8 cellular contexts compared by ENCODE assay signal in the genomic region with DNA sequence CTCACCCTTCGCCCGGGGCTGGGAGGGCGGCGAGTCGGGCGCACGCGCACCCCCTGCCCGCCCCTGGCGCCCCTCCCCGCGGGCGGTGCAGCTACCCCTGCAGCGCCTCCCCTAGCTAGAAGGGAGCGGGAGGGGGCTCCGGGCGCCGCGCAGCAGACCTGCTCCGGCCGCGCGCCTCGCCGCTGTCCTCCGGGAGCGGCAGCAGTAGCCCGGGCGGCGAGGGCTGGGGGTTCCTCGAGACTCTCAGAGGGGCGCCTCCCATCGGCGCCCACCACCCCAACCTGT. TPM values are rescaled to one million over a fixed set of nuclear protein-coding genes. Genes with fewer than 3 reads are reported as not detected.
DNase-seq lines count a peak whose midpoint lies in the region; ATAC-seq and TF ChIP-seq lines count a peak whose summit lies in the region.

A gene with protein sequence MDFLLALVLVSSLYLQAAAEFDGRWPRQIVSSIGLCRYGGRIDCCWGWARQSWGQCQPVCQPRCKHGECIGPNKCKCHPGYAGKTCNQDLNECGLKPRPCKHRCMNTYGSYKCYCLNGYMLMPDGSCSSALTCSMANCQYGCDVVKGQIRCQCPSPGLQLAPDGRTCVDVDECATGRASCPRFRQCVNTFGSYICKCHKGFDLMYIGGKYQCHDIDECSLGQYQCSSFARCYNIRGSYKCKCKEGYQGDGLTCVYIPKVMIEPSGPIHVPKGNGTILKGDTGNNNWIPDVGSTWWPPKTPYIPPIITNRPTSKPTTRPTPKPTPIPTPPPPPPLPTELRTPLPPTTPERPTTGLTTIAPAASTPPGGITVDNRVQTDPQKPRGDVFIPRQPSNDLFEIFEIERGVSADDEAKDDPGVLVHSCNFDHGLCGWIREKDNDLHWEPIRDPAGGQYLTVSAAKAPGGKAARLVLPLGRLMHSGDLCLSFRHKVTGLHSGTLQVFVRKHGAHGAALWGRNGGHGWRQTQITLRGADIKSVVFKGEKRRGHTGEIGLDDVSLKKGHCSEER (plus strand): TSS at position 148 of the 285 bp plus-strand sequence. CDS start 182 bp downstream, outside the sequence.

- H3K4me1 ChIP-seq in stomach, result peaks cover 13 to 37% (median 23%) of the 10 kb centered on the region in 4 donors

- peaks cover 5% of the 10 kb centered on the region for H3K4me1 Mint-ChIP-seq in activated naive CD4-positive, alpha-beta T cell treated with anti-CD3 and anti-CD28 coated beads for 36 hours (ENCODE audit: low read depth)
- H3K4me1 Mint-ChIP-seq in activated naive CD4-positive, alpha-beta T cell treated with anti-CD3 and anti-CD28 coated beads, Interleukin-2, amount 10 ng/mL, durations not matched to agents 7 days and 5 days, result peaks cover 8% of the 10 kb centered on the region
- H3K4me1 Mint-ChIP-seq in activated naive CD8-positive, alpha-beta T cell treated with anti-CD3 and anti-CD28 coated beads for 36 hours, result peaks cover 3% of the 10 kb centered on the region

- peak within 1 kb of the TSS in 4 of 5 donors; percentile 7 to 69 (median 33) for H3K27ac ChIP-seq in stomach

- TF ChIP-seq POLR2A in stomach (IDR thresholded peaks at IDR 0.05), result no peak

- peaks cover 61% of the 10 kb centered on the region for H3K27me3 Mint-ChIP-seq in activated naive CD4-positive, alpha-beta T cell treated with anti-CD3 and anti-CD28 coated beads for 36 hours (ENCODE audit: low read depth)
- H3K27me3 Mint-ChIP-seq in activated naive CD4-positive, alpha-beta T cell treated with anti-CD3 and anti-CD28 coated beads, Interleukin-2, amount 10 ng/mL, durations not matched to agents 7 days and 5 days, result peaks cover 66% of the 10 kb centered on the region
- peaks cover 73% of the 10 kb centered on the region for H3K27me3 Mint-ChIP-seq in activated naive CD8-positive, alpha-beta T cell treated with anti-CD3 and anti-CD28 coated beads for 36 hours

- ATAC-seq in HG03432 (IDR thresholded peaks at IDR 0.05; ENCODE audit: unreplicated experiment), result peak; percentile 65

- intact Hi-C loops in activated naive CD4-positive, alpha-beta T cell treated with anti-CD3 and anti-CD28 coated beads for 36 hours (cut with micrococcal nuclease), result no loop called here
- intact Hi-C loops in stomach (cut with DNase I; ENCODE audit: low total_unique reads), result no loop called here

- no peaks in the 10 kb centered on the region for H3K36me3 ChIP-seq in stomach

- CTCF ChIA-PET in activated naive CD4-positive, alpha-beta T cell treated with anti-CD3 and anti-CD28 coated beads for 36 hours (lab: Charles Lee), result no interaction called here
- CTCF ChIA-PET in activated naive CD4-positive, alpha-beta T cell treated with anti-CD3 and anti-CD28 coated beads, Interleukin-2, amount 10 ng/mL, durations not matched to agents 7 days and 5 days (lab: Charles Lee), result no interaction called here

- WGBS in stomach, 5 donors, result 0 to 4% (median 0%) methylated on average over 2 to 34 of the region's 34 CpGs

- no peaks in the 10 kb centered on the region for H3K9me3 Mint-ChIP-seq in activated naive CD4-positive, alpha-beta T cell treated with anti-CD3 and anti-CD28 coated beads for 36 hours
- no peaks in the 10 kb centered on the region for H3K9me3 Mint-ChIP-seq in activated naive CD4-positive, alpha-beta T cell treated with anti-CD3 and anti-CD28 coated beads, Interleukin-2, amount 10 ng/mL, durations not matched to agents 7 days and 5 days
- no peaks in the 10 kb centered on the region for H3K9me3 Mint-ChIP-seq in activated naive CD8-positive, alpha-beta T cell treated with anti-CD3 and anti-CD28 coated beads for 36 hours

- no peak within 1 kb of the TSS for H3K27ac Mint-ChIP-seq in activated naive CD4-positive, alpha-beta T cell treated with anti-CD3 and anti-CD28 coated beads for 36 hours
- no peak within 1 kb of the TSS for H3K27ac Mint-ChIP-seq in activated naive CD4-positive, alpha-beta T cell treated with anti-CD3 and anti-CD28 coated beads, Interleukin-2, amount 10 ng/mL, durations not matched to agents 7 days and 5 days
- H3K27ac Mint-ChIP-seq in activated naive CD8-positive, alpha-beta T cell treated with anti-CD3 and anti-CD28 coated beads for 36 hours, result no peak within 1 kb of the TSS

- no peaks in the 10 kb centered on the region for H3K36me3 Mint-ChIP-seq in activated naive CD4-positive, alpha-beta T cell treated with anti-CD3 and anti-CD28 coated beads for 36 hours (ENCODE audit: low read depth)
- H3K36me3 Mint-ChIP-seq in activated naive CD4-positive, alpha-beta T cell treated with anti-CD3 and anti-CD28 coated beads, Interleukin-2, amount 10 ng/mL, durations not matched to agents 7 days and 5 days, result no peaks in the 10 kb centered on the region
- no peaks in the 10 kb centered on the region for H3K36me3 Mint-ChIP-seq in activated naive CD8-positive, alpha-beta T cell treated with anti-CD3 and anti-CD28 coated beads for 36 hours

- H3K4me3 ChIP-seq in stomach, result peak within 1 kb of the TSS; percentile 60 to 76 (median 61)

- H3K4me3 Mint-ChIP-seq in activated naive CD4-positive, alpha-beta T cell treated with anti-CD3 and anti-CD28 coated beads for 36 hours, result peak within 1 kb of the TSS; percentile 55
- no peak within 1 kb of the TSS for H3K4me3 Mint-ChIP-seq in activated naive CD4-positive, alpha-beta T cell treated with anti-CD3 and anti-CD28 coated beads, Interleukin-2, amount 10 ng/mL, durations not matched to agents 7 days and 5 days
- H3K4me3 Mint-ChIP-seq in activated naive CD8-positive, alpha-beta T cell treated with anti-CD3 and anti-CD28 coated beads for 36 hours, result peak within 1 kb of the TSS; percentile 44

- H3K9me3 ChIP-seq in stomach, result no peaks in the 10 kb centered on the region

- no peak for DNase-seq in activated naive CD4-positive, alpha-beta T cell treated with anti-CD3 and anti-CD28 coated beads for 36 hours
- no peak for DNase-seq in activated naive CD4-positive, alpha-beta T cell treated with anti-CD3 and anti-CD28 coated beads, Interleukin-2, amount 10 ng/mL, durations not matched to agents 7 days and 5 days
- DNase-seq in activated naive CD8-positive, alpha-beta T cell treated with anti-CD3 and anti-CD28 coated beads for 36 hours, result peak; percentile 4
- peak; percentile 77 for DNase-seq in islet precursor cell
- no peak for DNase-seq in stomach
- DNase-seq in OCI-M2 (lab: John Stamatoyannopoulos, UW; ENCODE audit: unreplicated experiment), result no peak
- DNase-seq in mesenteric fat pad (ENCODE audit: low spot score), result no peak

- H3K27me3 ChIP-seq in stomach, result peaks cover 0 to 23% (median 20%) of the 10 kb centered on the region in 3 donors

- TF ChIP-seq CTCF in stomach (IDR thresholded peaks at IDR 0.05), result no peak

- TF ChIP-seq EP300 in stomach (IDR thresholded peaks at IDR 0.05), result no peak

RNA-seq across cellular contexts. Expression of the gene that starts here (rescaled TPM):
- total RNA-seq in activated naive CD4-positive, alpha-beta T cell treated with anti-CD3 and anti-CD28 coated beads for 36 hours, result not detected
- total RNA-seq in activated naive CD8-positive, alpha-beta T cell treated with anti-CD3 and anti-CD28 coated beads for 36 hours, result not detected
- total RNA-seq in stomach, result 10 to 100 TPM in 4 of 5 donors, not detected in 1; 11.6 to 32.9 (median 12.6) TPM
- polyA plus RNA-seq in stomach, result 10 to 100 TPM in 1 of 3 donors, 1 to 10 TPM in 2; 3.7 to 25.7 (median 4.7) TPM
- 6.9 TPM for total RNA-seq in mesenteric fat pad

Comparison
In these comparisons a context has a peak if more than half of its experiments do, and no peak if none do; other contexts are left out.
1. Peak in DNase-seq in activated naive CD8-positive, alpha-beta T cell treated with anti-CD3 and anti-CD28 coated beads for 36 hours; RNA of the gene not detected or under 1 TPM.